Comparison of ENCODE assay signal across 14 cellular contexts in genomic region chr15:88645171-88646087, GRCh38. TPM values are rescaled to one million over a fixed set of nuclear protein-coding genes. Genes with fewer than 3 reads are reported as not detected.
A peak's percentile ranks its signal among the peaks of the same experiment; 100 is the strongest.
DNase-seq lines count a peak whose midpoint lies in the region; ATAC-seq and TF ChIP-seq lines count a peak whose summit lies in the region.
"Had no signal": no experiment of that assay in that cellular context is flagged by ENCODE, and none has a peak within 500 bp of the region (broad histone marks: within the 10 kb centered on the region; RNA-seq: fewer than 3 reads in every experiment).

No MANE protein-coding gene starts in this region.

- no peak for TF ChIP-seq CTCF in natural killer cell (IDR thresholded peaks at IDR 0.05)

- DNase-seq in natural killer cell treated with Interleukin-12 subunit alpha and Interleukin-12 subunit beta and Interleukin-15 and Interleukin-18, amount 100 ng/mL, for 72 hours (ENCODE audit: low spot score) = no peak
- DNase-seq in natural killer cell = no peak
- no peak for DNase-seq in activated T-cell treated with anti-CD3 and anti-CD28 coated beads, Interleukin-2, amount 50 U/mL, for 4 hours
- no peak for DNase-seq in naive B cell
- DNase-seq in cerebellar nuclear complex (lab: John Stamatoyannopoulos, UW) = no peak
- no peak for DNase-seq in cortex of kidney (lab: John Stamatoyannopoulos, UW)
- DNase-seq: DMS79 treated with DMSO at 0.1 percent for 48 hours; effector memory CD4-positive, alpha-beta T cell; gastrocnemius medialis; NCI-H1048; testis had no signal

- intact Hi-C loops in natural killer cell (cut with micrococcal nuclease) = no loop called here

- peaks cover 5% of the 10 kb centered on the region for H3K36me3 Mint-ChIP-seq in natural killer cell treated with Interleukin-12 subunit alpha and Interleukin-12 subunit beta and Interleukin-15 and Interleukin-18, amount 100 ng/mL, for 72 hours
- H3K36me3 Mint-ChIP-seq in natural killer cell = peaks cover 6% of the 10 kb centered on the region
- peaks cover 29% of the 10 kb centered on the region for H3K36me3 Mint-ChIP-seq in activated T-cell treated with anti-CD3 and anti-CD28 coated beads, Interleukin-2, amount 50 U/mL, for 4 hours (ENCODE audit: insufficient read depth)
- H3K36me3 Mint-ChIP-seq in naive B cell = peaks cover 20 to 51% of the 10 kb centered on the region in 2 donors
- H3K36me3 Mint-ChIP-seq: brain had no signal

- H3K27me3 Mint-ChIP-seq in natural killer cell treated with Interleukin-12 subunit alpha and Interleukin-12 subunit beta and Interleukin-15 and Interleukin-18, amount 100 ng/mL, for 72 hours = no peaks in the 10 kb centered on the region
- no peaks in the 10 kb centered on the region for H3K27me3 Mint-ChIP-seq in natural killer cell (ENCODE audit: low read depth in 2 of 2)
- no peaks in the 10 kb centered on the region for H3K27me3 Mint-ChIP-seq in activated T-cell treated with anti-CD3 and anti-CD28 coated beads, Interleukin-2, amount 50 U/mL, for 4 hours (ENCODE audit: low read depth)
- H3K27me3 Mint-ChIP-seq in naive B cell = no peaks in the 10 kb centered on the region

- H3K4me3 Mint-ChIP-seq in natural killer cell treated with Interleukin-12 subunit alpha and Interleukin-12 subunit beta and Interleukin-15 and Interleukin-18, amount 100 ng/mL, for 72 hours = no peak overlapping the region
- H3K4me3 Mint-ChIP-seq in natural killer cell (no peak overlapping the region), naive B cell (peak overlapping the region in 7 of 8 donors; percentile 14 to 68 (median 36))
- peak overlapping the region; percentile 3 for H3K4me3 Mint-ChIP-seq in activated T-cell treated with anti-CD3 and anti-CD28 coated beads, Interleukin-2, amount 50 U/mL, for 4 hours
- H3K4me3 Mint-ChIP-seq: brain had no signal

- peak overlapping the region; percentile 1 to 16 for H3K27ac Mint-ChIP-seq in natural killer cell treated with Interleukin-12 subunit alpha and Interleukin-12 subunit beta and Interleukin-15 and Interleukin-18, amount 100 ng/mL, for 72 hours
- peak overlapping the region in 1 of 2 donors; percentile 95 for H3K27ac Mint-ChIP-seq in natural killer cell
- H3K27ac Mint-ChIP-seq in naive B cell = peak overlapping the region; percentile 43 to 97 (median 60)
- H3K27ac Mint-ChIP-seq: brain had no signal

- no peak for ATAC-seq in natural killer cell treated with Interleukin-12 subunit alpha and Interleukin-12 subunit beta and Interleukin-15 and Interleukin-18, amount 100 ng/mL, for 72 hours
- no peak for ATAC-seq in natural killer cell
- ATAC-seq in activated T-cell treated with anti-CD3 and anti-CD28 coated beads, Interleukin-2, amount 50 U/mL, for 4 hours = no peak
- no peak for ATAC-seq in naive B cell (ENCODE audit: low read depth in 2 of 2)
- ATAC-seq in GM19395 (IDR thresholded peaks at IDR 0.05; ENCODE audit: unreplicated experiment) = no peak
- ATAC-seq in GM21390 (IDR thresholded peaks at IDR 0.05; ENCODE audit: unreplicated experiment) = no peak
- ATAC-seq: gastrocnemius medialis had no signal

- H3K4me1 Mint-ChIP-seq in natural killer cell treated with Interleukin-12 subunit alpha and Interleukin-12 subunit beta and Interleukin-15 and Interleukin-18, amount 100 ng/mL, for 72 hours (ENCODE audit: low read depth in 2 of 2) = peaks cover 44 to 45% of the 10 kb centered on the region in 2 donors
- H3K4me1 Mint-ChIP-seq in natural killer cell = peaks cover 60 to 66% of the 10 kb centered on the region in 2 donors
- H3K4me1 Mint-ChIP-seq in activated T-cell treated with anti-CD3 and anti-CD28 coated beads, Interleukin-2, amount 50 U/mL, for 4 hours (ENCODE audit: low read depth) = peaks cover 83% of the 10 kb centered on the region
- peaks cover 64 to 92% (median 87%) of the 10 kb centered on the region in 3 donors for H3K4me1 Mint-ChIP-seq in naive B cell

- no peaks in the 10 kb centered on the region for H3K9me3 Mint-ChIP-seq in natural killer cell treated with Interleukin-12 subunit alpha and Interleukin-12 subunit beta and Interleukin-15 and Interleukin-18, amount 100 ng/mL, for 72 hours
- no peaks in the 10 kb centered on the region for H3K9me3 Mint-ChIP-seq in natural killer cell
- no peaks in the 10 kb centered on the region for H3K9me3 Mint-ChIP-seq in activated T-cell treated with anti-CD3 and anti-CD28 coated beads, Interleukin-2, amount 50 U/mL, for 4 hours
- H3K9me3 Mint-ChIP-seq in naive B cell = no peaks in the 10 kb centered on the region
- H3K9me3 Mint-ChIP-seq: brain had no signal

RNA-seq across cellular contexts. Expression of gene ISG20, which starts 6.6 kb away (rescaled TPM):
- total RNA-seq in natural killer cell treated with Interleukin-12 subunit alpha and Interleukin-12 subunit beta and Interleukin-15 and Interleukin-18, amount 100 ng/mL, for 72 hours = 10 to 100 TPM; 21.8 to 30.2 TPM
- 100 to 1,000 TPM in 2 of 3 donors, 10 to 100 TPM in 1; 80.6 to 137 (median 116) TPM for total RNA-seq in natural killer cell
- 10 to 100 TPM; 26.8 to 37.8 (median 27.7) TPM for total RNA-seq in activated T-cell treated with anti-CD3 and anti-CD28 coated beads, Interleukin-2, amount 50 U/mL, for 4 hours
- polyA plus RNA-seq in naive B cell (ENCODE audit: low read depth in 6 of 6) = 1,000 to 10,000 TPM in 2 of 6 donors, 100 to 1,000 TPM in 4; 638 to 1,304 (median 969) TPM

RNA-seq across cellular contexts. Expression of gene AEN, which starts 24.3 kb away (rescaled TPM):
- total RNA-seq in natural killer cell treated with Interleukin-12 subunit alpha and Interleukin-12 subunit beta and Interleukin-15 and Interleukin-18, amount 100 ng/mL, for 72 hours = 10 to 100 TPM; 47.1 to 81.4 TPM
- 10 to 100 TPM; 19.9 to 26.9 (median 20.9) TPM for total RNA-seq in natural killer cell
- 100 to 1,000 TPM; 103 to 141 (median 140) TPM for total RNA-seq in activated T-cell treated with anti-CD3 and anti-CD28 coated beads, Interleukin-2, amount 50 U/mL, for 4 hours
- polyA plus RNA-seq in naive B cell (ENCODE audit: low read depth in 6 of 6) = 10 to 100 TPM; 28.2 to 73.0 (median 40.2) TPM

Comparison
In these comparisons a context has a peak if more than half of its experiments do, and no peak if none do; other contexts are left out.
1. H3K4me3 Mint-ChIP-seq: peak in activated T-cell treated with anti-CD3 and anti-CD28 coated beads, Interleukin-2, amount 50 U/mL, for 4 hours (single experiment) and naive B cell (7 of 8); none in natural killer cell treated with Interleukin-12 subunit alpha and Interleukin-12 subunit beta and Interleukin-15 and Interleukin-18, amount 100 ng/mL, for 72 hours (single experiment) and natural killer cell (single experiment).